ENCODE assay signal across 22 cellular contexts in genomic region chr7:28731092-28731491, GRCh38.
DNase-seq lines count a peak whose midpoint lies in the region; ATAC-seq, FAIRE-seq and TF ChIP-seq lines count a peak whose summit lies in the region.
"Had no signal": no experiment of that assay in that cellular context is flagged by ENCODE, and none has a peak within 500 bp of the region (broad histone marks: within the 10 kb centered on the region; RNA-seq: fewer than 3 reads in every experiment).

No MANE protein-coding gene starts in this region.

- peaks cover 8% of the 10 kb centered on the region for H3K27me3 Mint-ChIP-seq in T-helper 17 cell

- H3K4me2 ChIP-seq in HepG2 (ENCODE audit: low read depth, low read length): no peak overlapping the region
- H3K4me2 ChIP-seq: GM23338 had no signal

- H4K20me1 ChIP-seq in HepG2 (ENCODE audit: insufficient read depth, low read length): no peaks in the 10 kb centered on the region

- ATAC-seq in HepG2: no peak
- ATAC-seq in right lobe of liver: no peak
- no peak for ATAC-seq in T-helper 17 cell
- ATAC-seq: GM23338, PC-3 had no signal

- CTCF ChIA-PET in HepG2 (lab: Yijun Ruan, JAX; ENCODE audit: low intra/inter-chr PET ratio, low total read pairs): no interaction called here

- no peak for TF ChIP-seq CTCF in HepG2 (CRISPR knock-in tag; IDR thresholded peaks at IDR 0.05)
- no peak for TF ChIP-seq CTCF in right lobe of liver (IDR thresholded peaks at IDR 0.05)
- TF ChIP-seq CTCF in dorsolateral prefrontal cortex (IDR thresholded peaks at IDR 0.05 in 54 of 56, conservative IDR thresholded peaks at IDR 0.05 in 2 of 56; ENCODE audit: low read depth in 1 of 56, partially characterized antibody in 56 of 56): no peak

- no peaks in the 10 kb centered on the region for H3K36me3 Mint-ChIP-seq in T-helper 17 cell (ENCODE audit: low read depth)

- in situ Hi-C loops in HepG2 (cut with HindIII; ENCODE audit: extremely low pct_ligation_motif_present, low pct_unique_long_range_greater_than_20kb): no loop called here

- no peaks in the 10 kb centered on the region for H3K79me2 ChIP-seq in HepG2 (ENCODE audit: insufficient read depth, low read length)

- no peak overlapping the region for H3K27ac Mint-ChIP-seq in T-helper 17 cell
- H3K27ac Mint-ChIP-seq: GM23338, H9 had no signal

- WGBS in HepG2 (ENCODE audit: low lambda C conversion rate): 4% methylated on average over 3 of the region's 3 CpGs
- WGBS in right lobe of liver (ENCODE audit: insufficient coverage, low coverage, low lambda C conversion rate, missing lambda C conversion rate): 66% methylated on average over 3 of the region's 3 CpGs

- H3K4me1 Mint-ChIP-seq in T-helper 17 cell: no peaks in the 10 kb centered on the region

- H3K4me3 Mint-ChIP-seq in T-helper 17 cell: no peak overlapping the region
- H3K4me3 Mint-ChIP-seq: GM23338, H9 had no signal

- no peak overlapping the region for H2AFZ ChIP-seq in HepG2 (ENCODE audit: low read length)

- H3K4me1 ChIP-seq in HepG2 (ENCODE audit: insufficient read depth, low read length) (no peaks in the 10 kb centered on the region), right lobe of liver (no peaks in the 10 kb centered on the region)

- H3K9ac ChIP-seq in HepG2 (ENCODE audit: insufficient read depth, low read depth, low read length): no peak overlapping the region

- 0 out of 5 replicates have a peak, but pooled peaks cover 0 to 5% of the 10 kb centered on the region in 2 experiments for H3K27me3 ChIP-seq in HepG2 (ENCODE audit: control insufficient read depth in 1 of 2, insufficient read depth in 2 of 2, low read length in 2 of 2)
- no peaks in the 10 kb centered on the region for H3K27me3 ChIP-seq in right lobe of liver
- H3K27me3 ChIP-seq in dorsolateral prefrontal cortex: no peaks in the 10 kb centered on the region

- BruUV-seq in HepG2 (replicated peaks; lab: Mats Ljungman, UMichigan): no TSS peak

- TF ChIP-seq POLR2A in HepG2 (IDR thresholded peaks at IDR 0.05; ENCODE audit: insufficient read depth in 1 of 2, low read depth in 2 of 2, low read length in 2 of 2) (no peak), right lobe of liver (IDR thresholded peaks at IDR 0.05) (no peak)

- no peaks in the 10 kb centered on the region for H3K9me3 ChIP-seq in HepG2 (ENCODE audit: low read length)
- no peaks in the 10 kb centered on the region for H3K9me3 ChIP-seq in right lobe of liver
- H3K9me3 ChIP-seq in T-helper 17 cell (ENCODE audit: control insufficient read depth, low read length, poor library complexity, severe bottlenecking): no peaks in the 10 kb centered on the region

- intact Hi-C loops in HepG2 (cut with micrococcal nuclease; ENCODE audit: unreplicated experiment) (no loop called here), right lobe of liver (cut with DNase I) (no loop called here), dorsolateral prefrontal cortex (cut with DNase I) (no loop called here)

- H3K4me3 ChIP-seq in HepG2 (replicated peaks in 1 of 3; ENCODE audit: insufficient read depth in 1 of 3, low read depth in 2 of 3, low read length in 3 of 3) (no peak overlapping the region), right lobe of liver (no peak overlapping the region), dorsolateral prefrontal cortex (no peak overlapping the region)
- H3K4me3 ChIP-seq: GM23338 had no signal

- H3K27ac ChIP-seq in HepG2 (ENCODE audit: extremely low read length, insufficient read depth, low read length) (no peak overlapping the region), right lobe of liver (no peak overlapping the region), dorsolateral prefrontal cortex (peak overlapping the region in 45 of 59 donors; percentile 5 to 92 (median 75))

- no peak for TF ChIP-seq RAD21 in HepG2 (CRISPR knock-in tag; IDR thresholded peaks at IDR 0.05)

- POLR2A ChIA-PET in HepG2 (lab: Yijun Ruan, JAX): no interaction called here

- H3K36me3 ChIP-seq in HepG2 (replicated peaks in 1 of 2; ENCODE audit: control insufficient read depth in 1 of 2, insufficient read depth in 2 of 2, low read length in 2 of 2) (no peaks in the 10 kb centered on the region), right lobe of liver (no peaks in the 10 kb centered on the region)

- DNase-seq in HepG2 (ENCODE audit: low spot score) (no peak), right lobe of liver (no peak), dorsolateral prefrontal cortex (no peak), cerebellum (ENCODE audit: low spot score) (no peak), LoVo (ENCODE audit: low spot score) (no peak), T-helper 17 cell (no peak)
- DNase-seq: Calu3; DMS79 treated with DMSO at 0.1 percent for 48 hours; H9; IMR-90; KG1; MM.1S; NCI-H2029; NCI-H446 treated with DMSO at 0.1 percent for 48 hours; NCI-H526; NCI-H82; NK-92 treated with Interleukin-12 subunit alpha and Interleukin-12 subunit beta, amount 100 ng/mL, for 24 hours; PC-3; SHP77 had no signal

- TF ChIP-seq EP300 in HepG2 (IDR thresholded peaks at IDR 0.05; ENCODE audit: low read depth in 2 of 2, low read length in 2 of 2): no peak
- no peak for TF ChIP-seq EP300 in HepG2 (CRISPR knock-in tag; IDR thresholded peaks at IDR 0.05; ENCODE audit: borderline replicate concordance)

- no peak for FAIRE-seq in HepG2 (lab: Jason Lieb, UNC)
- FAIRE-seq in islet of Langerhans (lab: Jason Lieb, UNC): peak; percentile 47
- FAIRE-seq: GM19239 had no signal

TF ChIP-seq in HepG2, 621 proteins besides CTCF, POLR2A, EP300 and RAD21:
- TF ChIP-seq ATF7 (IDR thresholded peaks at IDR 0.05) (peak; percentile 53), ATF7 (CRISPR knock-in tag; IDR thresholded peaks at IDR 0.05) (no peak)
- TF ChIP-seq, protein P1, sequence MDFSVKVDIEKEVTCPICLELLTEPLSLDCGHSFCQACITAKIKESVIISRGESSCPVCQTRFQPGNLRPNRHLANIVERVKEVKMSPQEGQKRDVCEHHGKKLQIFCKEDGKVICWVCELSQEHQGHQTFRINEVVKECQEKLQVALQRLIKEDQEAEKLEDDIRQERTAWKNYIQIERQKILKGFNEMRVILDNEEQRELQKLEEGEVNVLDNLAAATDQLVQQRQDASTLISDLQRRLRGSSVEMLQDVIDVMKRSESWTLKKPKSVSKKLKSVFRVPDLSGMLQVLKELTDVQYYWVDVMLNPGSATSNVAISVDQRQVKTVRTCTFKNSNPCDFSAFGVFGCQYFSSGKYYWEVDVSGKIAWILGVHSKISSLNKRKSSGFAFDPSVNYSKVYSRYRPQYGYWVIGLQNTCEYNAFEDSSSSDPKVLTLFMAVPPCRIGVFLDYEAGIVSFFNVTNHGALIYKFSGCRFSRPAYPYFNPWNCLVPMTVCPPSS (IDR thresholded peaks at IDR 0.05): no peak

Comparison
In these comparisons a context has a peak if more than half of its experiments do, and no peak if none do; other contexts are left out.
1. H3K27ac ChIP-seq: peak in dorsolateral prefrontal cortex (45 of 59); none in HepG2 (single experiment) and right lobe of liver (0 of 3).